ENCODE assay signal across 1 cellular context in genomic region chr12:129911437-129912049, GRCh38.
TF ChIP-seq lines count a peak whose summit lies in the region.

No MANE protein-coding gene starts in this region.

TF ChIP-seq in GM23338, 12 proteins besides CTCF, POLR2A, EP300 and RAD21 (continued from another document):
- TF ChIP-seq, protein P1, sequence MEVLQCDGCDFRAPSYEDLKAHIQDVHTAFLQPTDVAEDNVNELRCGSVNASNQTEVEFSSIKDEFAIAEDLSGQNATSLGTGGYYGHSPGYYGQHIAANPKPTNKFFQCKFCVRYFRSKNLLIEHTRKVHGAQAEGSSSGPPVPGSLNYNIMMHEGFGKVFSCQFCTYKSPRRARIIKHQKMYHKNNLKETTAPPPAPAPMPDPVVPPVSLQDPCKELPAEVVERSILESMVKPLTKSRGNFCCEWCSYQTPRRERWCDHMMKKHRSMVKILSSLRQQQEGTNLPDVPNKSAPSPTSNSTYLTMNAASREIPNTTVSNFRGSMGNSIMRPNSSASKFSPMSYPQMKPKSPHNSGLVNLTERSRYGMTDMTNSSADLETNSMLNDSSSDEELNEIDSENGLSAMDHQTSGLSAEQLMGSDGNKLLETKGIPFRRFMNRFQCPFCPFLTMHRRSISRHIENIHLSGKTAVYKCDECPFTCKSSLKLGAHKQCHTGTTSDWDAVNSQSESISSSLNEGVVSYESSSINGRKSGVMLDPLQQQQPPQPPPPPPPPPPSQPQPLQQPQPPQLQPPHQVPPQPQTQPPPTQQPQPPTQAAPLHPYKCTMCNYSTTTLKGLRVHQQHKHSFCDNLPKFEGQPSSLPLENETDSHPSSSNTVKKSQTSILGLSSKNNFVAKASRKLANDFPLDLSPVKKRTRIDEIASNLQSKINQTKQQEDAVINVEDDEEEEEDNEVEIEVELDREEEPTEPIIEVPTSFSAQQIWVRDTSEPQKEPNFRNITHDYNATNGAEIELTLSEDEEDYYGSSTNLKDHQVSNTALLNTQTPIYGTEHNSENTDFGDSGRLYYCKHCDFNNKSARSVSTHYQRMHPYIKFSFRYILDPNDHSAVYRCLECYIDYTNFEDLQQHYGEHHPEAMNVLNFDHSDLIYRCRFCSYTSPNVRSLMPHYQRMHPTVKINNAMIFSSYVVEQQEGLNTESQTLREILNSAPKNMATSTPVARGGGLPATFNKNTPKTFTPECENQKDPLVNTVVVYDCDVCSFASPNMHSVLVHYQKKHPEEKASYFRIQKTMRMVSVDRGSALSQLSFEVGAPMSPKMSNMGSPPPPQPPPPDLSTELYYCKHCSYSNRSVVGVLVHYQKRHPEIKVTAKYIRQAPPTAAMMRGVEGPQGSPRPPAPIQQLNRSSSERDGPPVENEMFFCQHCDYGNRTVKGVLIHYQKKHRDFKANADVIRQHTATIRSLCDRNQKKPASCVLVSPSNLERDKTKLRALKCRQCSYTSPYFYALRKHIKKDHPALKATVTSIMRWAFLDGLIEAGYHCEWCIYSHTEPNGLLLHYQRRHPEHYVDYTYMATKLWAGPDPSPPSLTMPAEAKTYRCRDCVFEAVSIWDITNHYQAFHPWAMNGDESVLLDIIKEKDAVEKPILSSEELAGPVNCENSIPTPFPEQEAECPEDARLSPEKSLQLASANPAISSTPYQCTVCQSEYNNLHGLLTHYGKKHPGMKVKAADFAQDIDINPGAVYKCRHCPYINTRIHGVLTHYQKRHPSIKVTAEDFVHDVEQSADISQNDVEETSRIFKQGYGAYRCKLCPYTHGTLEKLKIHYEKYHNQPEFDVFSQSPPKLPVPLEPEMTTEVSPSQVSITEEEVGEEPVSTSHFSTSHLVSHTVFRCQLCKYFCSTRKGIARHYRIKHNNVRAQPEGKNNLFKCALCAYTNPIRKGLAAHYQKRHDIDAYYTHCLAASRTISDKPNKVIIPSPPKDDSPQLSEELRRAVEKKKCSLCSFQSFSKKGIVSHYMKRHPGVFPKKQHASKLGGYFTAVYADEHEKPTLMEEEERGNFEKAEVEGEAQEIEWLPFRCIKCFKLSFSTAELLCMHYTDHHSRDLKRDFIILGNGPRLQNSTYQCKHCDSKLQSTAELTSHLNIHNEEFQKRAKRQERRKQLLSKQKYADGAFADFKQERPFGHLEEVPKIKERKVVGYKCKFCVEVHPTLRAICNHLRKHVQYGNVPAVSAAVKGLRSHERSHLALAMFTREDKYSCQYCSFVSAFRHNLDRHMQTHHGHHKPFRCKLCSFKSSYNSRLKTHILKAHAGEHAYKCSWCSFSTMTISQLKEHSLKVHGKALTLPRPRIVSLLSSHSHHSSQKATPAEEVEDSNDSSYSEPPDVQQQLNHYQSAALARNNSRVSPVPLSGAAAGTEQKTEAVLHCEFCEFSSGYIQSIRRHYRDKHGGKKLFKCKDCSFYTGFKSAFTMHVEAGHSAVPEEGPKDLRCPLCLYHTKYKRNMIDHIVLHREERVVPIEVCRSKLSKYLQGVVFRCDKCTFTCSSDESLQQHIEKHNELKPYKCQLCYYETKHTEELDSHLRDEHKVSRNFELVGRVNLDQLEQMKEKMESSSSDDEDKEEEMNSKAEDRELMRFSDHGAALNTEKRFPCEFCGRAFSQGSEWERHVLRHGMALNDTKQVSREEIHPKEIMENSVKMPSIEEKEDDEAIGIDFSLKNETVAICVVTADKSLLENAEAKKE (CRISPR knock-in tag; IDR thresholded peaks at IDR 0.05): no peak
